ENCODE assay signal across 8 cellular contexts in genomic region chrX:136711147-136711546, GRCh38.
DNase-seq lines count a peak whose midpoint lies in the region; ATAC-seq lines count a peak whose summit lies in the region.

No MANE protein-coding gene starts in this region.

- no peak for DNase-seq in T-helper 1 cell
- no peak for DNase-seq in activated CD8-positive, alpha-beta T cell treated with anti-CD3 and anti-CD28 coated beads, Interleukin-2, amount 10 ng/mL, durations not matched to agents 7 days and 5 days
- peak; percentile 51 for DNase-seq in left ventricle myocardium superior
- no peak for DNase-seq in stimulated activated CD4-positive, alpha-beta T cell treated with anti-CD3 and anti-CD28 coated beads, Interleukin-12 subunit alpha, Interleukin-12 subunit beta, amount 100 ng/mL, for 4 hours

- no peaks in the 10 kb centered on the region for H3K27me3 Mint-ChIP-seq in T-helper 1 cell treated with Interleukin-12 subunit alpha and Interleukin-12 subunit beta and Interleukin-4 antibody, amounts not matched to agents 30 μg/mL and 1 μg/mL, for 36 hours (ENCODE audit: low read depth)
- H3K27me3 Mint-ChIP-seq in activated CD8-positive, alpha-beta T cell treated with anti-CD3 and anti-CD28 coated beads, Interleukin-2, amount 10 ng/mL, durations not matched to agents 7 days and 5 days (ENCODE audit: low read depth): no peaks in the 10 kb centered on the region
- H3K27me3 Mint-ChIP-seq in stimulated activated naive CD8-positive, alpha-beta T cell treated with anti-CD3 and anti-CD28 coated beads, Interleukin-15, Interleukin-2, amounts not matched to agents 100 ng/mL and 50 ng/mL, for 24 hours: no peaks in the 10 kb centered on the region

- H3K9me3 ChIP-seq in KOPT-K1 (ENCODE audit: insufficient read depth, low read length, poor library complexity, severe bottlenecking): no peaks in the 10 kb centered on the region

- CTCF ChIA-PET in activated CD8-positive, alpha-beta T cell treated with anti-CD3 and anti-CD28 coated beads, Interleukin-2, amount 10 ng/mL, durations not matched to agents 7 days and 5 days (lab: Charles Lee): interaction anchor here (1.2 to 1.9 kb wide), 3 partner anchors 43 to 214 kb away, joined by 3 to 7 read pairs (median 3); no protein-coding TSS in a partner anchor

- POLR2A ChIA-PET in activated CD8-positive, alpha-beta T cell treated with anti-CD3 and anti-CD28 coated beads, Interleukin-2, amount 10 ng/mL, durations not matched to agents 7 days and 5 days (lab: Charles Lee): interaction anchor here (1.3 kb wide), 1 partner anchor 170 kb away, joined by 3 read pairs; the partner anchor contains the start of gene RBMX

- no peaks in the 10 kb centered on the region for H3K9me3 Mint-ChIP-seq in T-helper 1 cell treated with Interleukin-12 subunit alpha and Interleukin-12 subunit beta and Interleukin-4 antibody, amounts not matched to agents 30 μg/mL and 1 μg/mL, for 36 hours
- no peaks in the 10 kb centered on the region for H3K9me3 Mint-ChIP-seq in activated CD8-positive, alpha-beta T cell treated with anti-CD3 and anti-CD28 coated beads, Interleukin-2, amount 10 ng/mL, durations not matched to agents 7 days and 5 days (ENCODE audit: insufficient read depth)
- no peaks in the 10 kb centered on the region for H3K9me3 Mint-ChIP-seq in stimulated activated naive CD8-positive, alpha-beta T cell treated with anti-CD3 and anti-CD28 coated beads, Interleukin-15, Interleukin-2, amounts not matched to agents 100 ng/mL and 50 ng/mL, for 24 hours

- H3K36me3 Mint-ChIP-seq in T-helper 1 cell treated with Interleukin-12 subunit alpha and Interleukin-12 subunit beta and Interleukin-4 antibody, amounts not matched to agents 30 μg/mL and 1 μg/mL, for 36 hours (ENCODE audit: low read depth): peaks cover 20% of the 10 kb centered on the region
- H3K36me3 Mint-ChIP-seq in activated CD8-positive, alpha-beta T cell treated with anti-CD3 and anti-CD28 coated beads, Interleukin-2, amount 10 ng/mL, durations not matched to agents 7 days and 5 days (ENCODE audit: low read depth): peaks cover 40% of the 10 kb centered on the region
- peaks cover 14% of the 10 kb centered on the region for H3K36me3 Mint-ChIP-seq in stimulated activated naive CD8-positive, alpha-beta T cell treated with anti-CD3 and anti-CD28 coated beads, Interleukin-15, Interleukin-2, amounts not matched to agents 100 ng/mL and 50 ng/mL, for 24 hours (ENCODE audit: low read depth)

- intact Hi-C loops in left ventricle myocardium superior (cut with micrococcal nuclease): no loop called here

- H3K27ac ChIP-seq in KOPT-K1 (ENCODE audit: low read depth, low read length, poor library complexity, severe bottlenecking): peak overlapping the region; percentile 40

- H3K4me1 Mint-ChIP-seq in T-helper 1 cell treated with Interleukin-12 subunit alpha and Interleukin-12 subunit beta and Interleukin-4 antibody, amounts not matched to agents 30 μg/mL and 1 μg/mL, for 36 hours (ENCODE audit: low read depth): peaks cover 32% of the 10 kb centered on the region
- H3K4me1 Mint-ChIP-seq in activated CD8-positive, alpha-beta T cell treated with anti-CD3 and anti-CD28 coated beads, Interleukin-2, amount 10 ng/mL, durations not matched to agents 7 days and 5 days (ENCODE audit: low read depth): peaks cover 42% of the 10 kb centered on the region
- peaks cover 71% of the 10 kb centered on the region for H3K4me1 Mint-ChIP-seq in stimulated activated naive CD8-positive, alpha-beta T cell treated with anti-CD3 and anti-CD28 coated beads, Interleukin-15, Interleukin-2, amounts not matched to agents 100 ng/mL and 50 ng/mL, for 24 hours (ENCODE audit: low read depth)

- no peak for ATAC-seq in activated CD8-positive, alpha-beta T cell treated with anti-CD3 and anti-CD28 coated beads, Interleukin-2, amount 10 ng/mL, durations not matched to agents 7 days and 5 days
- ATAC-seq in left ventricle myocardium superior (peak; percentile 79), GM18858 (IDR thresholded peaks at IDR 0.05; ENCODE audit: unreplicated experiment) (no peak)

- H3K36me3 ChIP-seq in KOPT-K1 (ENCODE audit: insufficient read depth, low read length): peaks cover 67% of the 10 kb centered on the region

- H3K27ac Mint-ChIP-seq in T-helper 1 cell treated with Interleukin-12 subunit alpha and Interleukin-12 subunit beta and Interleukin-4 antibody, amounts not matched to agents 30 μg/mL and 1 μg/mL, for 36 hours: peak overlapping the region; percentile 98
- peak overlapping the region; percentile 60 for H3K27ac Mint-ChIP-seq in activated CD8-positive, alpha-beta T cell treated with anti-CD3 and anti-CD28 coated beads, Interleukin-2, amount 10 ng/mL, durations not matched to agents 7 days and 5 days
- H3K27ac Mint-ChIP-seq in stimulated activated naive CD8-positive, alpha-beta T cell treated with anti-CD3 and anti-CD28 coated beads, Interleukin-15, Interleukin-2, amounts not matched to agents 100 ng/mL and 50 ng/mL, for 24 hours: peak overlapping the region; percentile 99

- peak overlapping the region; percentile 26 for H3K4me3 Mint-ChIP-seq in T-helper 1 cell treated with Interleukin-12 subunit alpha and Interleukin-12 subunit beta and Interleukin-4 antibody, amounts not matched to agents 30 μg/mL and 1 μg/mL, for 36 hours
- no peak overlapping the region for H3K4me3 Mint-ChIP-seq in activated CD8-positive, alpha-beta T cell treated with anti-CD3 and anti-CD28 coated beads, Interleukin-2, amount 10 ng/mL, durations not matched to agents 7 days and 5 days
- H3K4me3 Mint-ChIP-seq in stimulated activated naive CD8-positive, alpha-beta T cell treated with anti-CD3 and anti-CD28 coated beads, Interleukin-15, Interleukin-2, amounts not matched to agents 100 ng/mL and 50 ng/mL, for 24 hours: no peak overlapping the region
